Comparison of ENCODE assay signal across 3 cellular contexts in genomic region chr3:136326316-136326715, GRCh38.
"Had no signal": no experiment of that assay in that cellular context is flagged by ENCODE, and none has a peak within 500 bp of the region (broad histone marks: within the 10 kb centered on the region; RNA-seq: fewer than 3 reads in every experiment).

No MANE protein-coding gene starts in this region.

- DNase-seq: GDM1, GF-D8 had no signal

- ATAC-seq: GM12878 had no signal
